Comparison of ENCODE assay signal across 8 cellular contexts in genomic region chr12:12716845-12717585, GRCh38. TPM values are rescaled to one million over a fixed set of nuclear protein-coding genes. Genes with fewer than 3 reads are reported as not detected.
DNase-seq lines count a peak whose midpoint lies in the region; ATAC-seq and TF ChIP-seq lines count a peak whose summit lies in the region.

TSS of gene CDKN1B (plus strand) at chr12:12717368. CDS start at chr12:12717840, 472 bp downstream.

- peak within 1 kb of the TSS; percentile 98 for H3K9ac ChIP-seq in skeletal muscle satellite cell (ENCODE audit: low read depth, low read length)

- TF ChIP-seq CTCF in 22Rv1 (IDR thresholded peaks at IDR 0.05) (no peak), WERI-Rb-1 (IDR thresholded peaks at IDR 0.05; ENCODE audit: low read depth, low read length) (no peak)

- H3K9me3 ChIP-seq in WERI-Rb-1 (ENCODE audit: severe bottlenecking) (no peaks in the 10 kb centered on the region), iPS-18c (ENCODE audit: control insufficient read depth, insufficient read depth, low read length) (no peaks in the 10 kb centered on the region), skeletal muscle satellite cell (replicated peaks; ENCODE audit: low read length) (no peaks in the 10 kb centered on the region)

- peak; percentile 29 for ATAC-seq in GM18861 (IDR thresholded peaks at IDR 0.05; ENCODE audit: unreplicated experiment)
- peak; percentile 38 for ATAC-seq in HG03103 (IDR thresholded peaks at IDR 0.05; ENCODE audit: low read depth, unreplicated experiment)

- in situ Hi-C loops in T47D (cut with HindIII; ENCODE audit: low pct_unique_long_range_greater_than_20kb, low sequenced_read_pairs) = no loop called here

- H3K4me2 ChIP-seq in skeletal muscle satellite cell (ENCODE audit: low read length) = peak within 1 kb of the TSS; percentile 95

- H3K27ac ChIP-seq in 22Rv1 = peak within 1 kb of the TSS; percentile 100
- peak within 1 kb of the TSS; percentile 100 for H3K27ac ChIP-seq in WERI-Rb-1

- peak within 1 kb of the TSS; percentile 88 for H3K4me3 ChIP-seq in WERI-Rb-1 (ENCODE audit: low read depth, low read length)
- H3K4me3 ChIP-seq in iPS-18c (ENCODE audit: insufficient read depth, low read depth, low read length) = peak within 1 kb of the TSS; percentile 95
- peak within 1 kb of the TSS; percentile 98 for H3K4me3 ChIP-seq in skeletal muscle satellite cell (ENCODE audit: low read length)

- H3K27me3 ChIP-seq in WERI-Rb-1 (ENCODE audit: insufficient read depth, low read depth, severe bottlenecking) (no peaks in the 10 kb centered on the region), skeletal muscle satellite cell (ENCODE audit: control insufficient read depth, insufficient read depth, low read length) (no peaks in the 10 kb centered on the region)

- DNase-seq in NCI-H2227 (lab: John Stamatoyannopoulos, UW; ENCODE audit: unreplicated experiment) (peak; percentile 93), WERI-Rb-1 (peak; percentile 81), T47D (ENCODE audit: low read depth in 1 of 2, low spot score in 1 of 2) (peak; percentile 60 to 92)

- H3K4me1 ChIP-seq in skeletal muscle satellite cell (ENCODE audit: control insufficient read depth, insufficient read depth, low read length) = peaks cover 53% of the 10 kb centered on the region

- H3K36me3 ChIP-seq in WERI-Rb-1 (peaks cover 41% of the 10 kb centered on the region), skeletal muscle satellite cell (ENCODE audit: insufficient read depth, low read length) (peaks cover 36% of the 10 kb centered on the region)

RNA-seq across cellular contexts. Expression of gene CDKN1B, which starts in this region (rescaled TPM):
- 13.9 and 17.5 TPM in 2 replicates for total RNA-seq in skeletal muscle satellite cell (2012; rRNA removed)

Comparison
In these comparisons a context has a peak if more than half of its experiments do, and no peak if none do; other contexts are left out.
1. Peak in every context shown above with its lines: DNase-seq, ATAC-seq, H3K4me3 ChIP-seq and H3K27ac ChIP-seq.